8 cellular contexts compared by ENCODE assay signal in genomic region chr19:34171539-34171876, GRCh38. TPM values are rescaled to one million over a fixed set of nuclear protein-coding genes. Genes with fewer than 3 reads are reported as not detected.
A peak's percentile ranks its signal among the peaks of the same experiment; 100 is the strongest.
DNase-seq lines count a peak whose midpoint lies in the region; ATAC-seq and TF ChIP-seq lines count a peak whose summit lies in the region.

No MANE protein-coding gene starts in this region.

- DNase-seq in CD8-positive, alpha-beta T cell = no peak
- DNase-seq in activated naive CD4-positive, alpha-beta T cell treated with anti-CD3 and anti-CD28 coated beads for 36 hours = peak; percentile 82
- no peak for DNase-seq in hepatocyte (ENCODE audit: low spot score)
- peak in 3 of 4 experiments; percentile 26 to 39 (median 35) for DNase-seq in stimulated activated CD4-positive, alpha-beta T cell treated with anti-CD3 and anti-CD28 coated beads, Interleukin-1b, Interleukin-23, amount 100 ng/mL, for 24 hours (ENCODE audit: low read depth in 4 of 4, low spot score in 1 of 4)
- no peak for DNase-seq in NCI-H524 (lab: John Stamatoyannopoulos, UW)
- no peak for DNase-seq in epidermal melanocyte (ENCODE audit: insufficient read length, low spot score)

- H3K27me3 Mint-ChIP-seq in CD8-positive, alpha-beta T cell (ENCODE audit: low read depth) = no peaks in the 10 kb centered on the region
- H3K27me3 Mint-ChIP-seq in activated naive CD4-positive, alpha-beta T cell treated with anti-CD3 and anti-CD28 coated beads for 36 hours (ENCODE audit: low read depth) = no peaks in the 10 kb centered on the region

- no peaks in the 10 kb centered on the region for H3K9me3 Mint-ChIP-seq in CD8-positive, alpha-beta T cell
- no peaks in the 10 kb centered on the region for H3K9me3 Mint-ChIP-seq in activated naive CD4-positive, alpha-beta T cell treated with anti-CD3 and anti-CD28 coated beads for 36 hours

- peaks cover 21% of the 10 kb centered on the region for H3K36me3 Mint-ChIP-seq in CD8-positive, alpha-beta T cell
- peaks cover 19% of the 10 kb centered on the region for H3K36me3 Mint-ChIP-seq in activated naive CD4-positive, alpha-beta T cell treated with anti-CD3 and anti-CD28 coated beads for 36 hours (ENCODE audit: low read depth)

- intact Hi-C loops in CD8-positive, alpha-beta T cell (cut with DNase I, micrococcal nuclease) = loop anchor here in 1 of 2 experiments (5.0 kb wide), 3 partner anchors 101 to 506 kb away; partner anchors contain the start of genes SCGB2B2 and ZNF302
- intact Hi-C loops in activated naive CD4-positive, alpha-beta T cell treated with anti-CD3 and anti-CD28 coated beads for 36 hours (cut with micrococcal nuclease) = loop anchor here (1.0 to 5.0 kb wide), 7 partner anchors 47 to 1479 kb away; partner anchors contain the start of genes CEBPG, NUDT19, SCGB2B2 and ZNF302

- CTCF ChIA-PET in CD8-positive, alpha-beta T cell (lab: Charles Lee) = interaction anchor here (0.9 to 1.6 kb wide), 2 partner anchors 25 to 166 kb away, joined by 3 to 6 read pairs; no protein-coding TSS in a partner anchor
- CTCF ChIA-PET in activated naive CD4-positive, alpha-beta T cell treated with anti-CD3 and anti-CD28 coated beads for 36 hours (lab: Charles Lee) = interaction anchor here (0.6 to 1.0 kb wide), 3 partner anchors 35 to 136 kb away, joined by 3 to 4 read pairs (median 3); no protein-coding TSS in a partner anchor

- peak overlapping the region; percentile 92 for H3K4me2 ChIP-seq in hepatocyte

- peak overlapping the region; percentile 99 for H3K9ac ChIP-seq in HUES6 (ENCODE audit: low read length)

- WGBS in hepatocyte (ENCODE audit: low lambda C conversion rate, missing lambda C conversion rate) = 30% methylated on average over 9 of the region's 9 CpGs

- ATAC-seq in CD8-positive, alpha-beta T cell = peak; percentile 6
- ATAC-seq in GM19395 (IDR thresholded peaks at IDR 0.05; ENCODE audit: unreplicated experiment) = peak; percentile 35

- peaks cover 40% of the 10 kb centered on the region for H3K4me1 ChIP-seq in CD8-positive, alpha-beta T cell (ENCODE audit: insufficient read depth, low read length)
- peaks cover 11% of the 10 kb centered on the region for H3K4me1 ChIP-seq in HUES6 (ENCODE audit: control insufficient read depth, insufficient read depth, low read length)
- H3K4me1 ChIP-seq in hepatocyte (ENCODE audit: insufficient read depth) = peaks cover 46% of the 10 kb centered on the region

- H3K79me2 ChIP-seq in hepatocyte = peaks cover 52% of the 10 kb centered on the region

- H3K4me3 ChIP-seq in CD8-positive, alpha-beta T cell (ENCODE audit: low read depth, low read length) = peak overlapping the region; percentile 99
- H3K4me3 ChIP-seq in HUES6 (ENCODE audit: low read depth, low read length) (peak overlapping the region; percentile 100), hepatocyte (peak overlapping the region; percentile 63)

- POLR2A ChIA-PET in CD8-positive, alpha-beta T cell (lab: Charles Lee) = interaction anchor here (0.7 to 2.8 kb wide), 10 partner anchors 16 to 1261 kb away, joined by 3 to 13 read pairs (median 3); partner anchors contain the start of gene GPI

- peaks cover 41% of the 10 kb centered on the region for H3K4me1 Mint-ChIP-seq in CD8-positive, alpha-beta T cell (ENCODE audit: low read depth)
- peaks cover 33% of the 10 kb centered on the region for H3K4me1 Mint-ChIP-seq in activated naive CD4-positive, alpha-beta T cell treated with anti-CD3 and anti-CD28 coated beads for 36 hours (ENCODE audit: low read depth)

- TF ChIP-seq CTCF in CD8-positive, alpha-beta T cell (IDR thresholded peaks at IDR 0.05) = no peak
- no peak for TF ChIP-seq CTCF in hepatocyte (IDR thresholded peaks at IDR 0.05; ENCODE audit: poor library complexity)

- peak overlapping the region; percentile 99 for H3K27ac Mint-ChIP-seq in CD8-positive, alpha-beta T cell
- peak overlapping the region; percentile 99 for H3K27ac Mint-ChIP-seq in activated naive CD4-positive, alpha-beta T cell treated with anti-CD3 and anti-CD28 coated beads for 36 hours

- no peaks in the 10 kb centered on the region for H3K27me3 ChIP-seq in CD8-positive, alpha-beta T cell (ENCODE audit: insufficient read depth, low read length)
- H3K27me3 ChIP-seq in HUES6 (ENCODE audit: control insufficient read depth, insufficient read depth, low read length) (no peaks in the 10 kb centered on the region), hepatocyte (no peaks in the 10 kb centered on the region)

- peak overlapping the region; percentile 98 for H2AFZ ChIP-seq in hepatocyte

- no peaks in the 10 kb centered on the region for H3K9me3 ChIP-seq in CD8-positive, alpha-beta T cell (ENCODE audit: low read length)
- H3K9me3 ChIP-seq in HUES6 (ENCODE audit: control insufficient read depth, insufficient read depth, low read depth, low read length) (no peaks in the 10 kb centered on the region), hepatocyte (ENCODE audit: low read depth) (no peaks in the 10 kb centered on the region)

- peak overlapping the region; percentile 98 for H3K27ac ChIP-seq in CD8-positive, alpha-beta T cell (ENCODE audit: low read depth, low read length)
- peak overlapping the region; percentile 99 for H3K27ac ChIP-seq in HUES6 (ENCODE audit: low read depth, low read length)
- peak overlapping the region; percentile 100 for H3K27ac ChIP-seq in hepatocyte

- peaks cover 33% of the 10 kb centered on the region for H4K20me1 ChIP-seq in hepatocyte (ENCODE audit: insufficient read depth, poor library complexity, severe bottlenecking)

- H3K9me2 ChIP-seq in hepatocyte (replicated peaks; ENCODE audit: insufficient read depth) = no peaks in the 10 kb centered on the region

- peak overlapping the region; percentile 94 for H3K4me3 Mint-ChIP-seq in CD8-positive, alpha-beta T cell
- peak overlapping the region; percentile 96 for H3K4me3 Mint-ChIP-seq in activated naive CD4-positive, alpha-beta T cell treated with anti-CD3 and anti-CD28 coated beads for 36 hours

- no peaks in the 10 kb centered on the region for H3K36me3 ChIP-seq in CD8-positive, alpha-beta T cell (ENCODE audit: insufficient read depth, low read length)
- H3K36me3 ChIP-seq in HUES6 (ENCODE audit: control insufficient read depth, insufficient read depth, low read length) (peaks cover 10% of the 10 kb centered on the region; the same call in 1 of the 2 replicates), hepatocyte (replicated peaks; ENCODE audit: insufficient read depth, low read depth) (no peaks in the 10 kb centered on the region)

RNA-seq across cellular contexts. Expression of gene LSM14A, which starts 0.8 kb away (rescaled TPM):
- total RNA-seq in CD8-positive, alpha-beta T cell = 100 to 1,000 TPM; 233 to 246 TPM
- 100 to 1,000 TPM in 1 of 2 experiments, 10 to 100 TPM in 1; 87.9 to 102 TPM for total RNA-seq in activated naive CD4-positive, alpha-beta T cell treated with anti-CD3 and anti-CD28 coated beads for 36 hours
- total RNA-seq in hepatocyte = 81.0 and 96.5 TPM in 2 replicates
- 59.9 and 64.7 TPM in 2 replicates for polyA plus RNA-seq in hepatocyte

Comparison
In these comparisons a context has a peak if more than half of its experiments do, and no peak if none do; other contexts are left out.
1. DNase-seq: peak in activated naive CD4-positive, alpha-beta T cell treated with anti-CD3 and anti-CD28 coated beads for 36 hours (single experiment) and stimulated activated CD4-positive, alpha-beta T cell treated with anti-CD3 and anti-CD28 coated beads, Interleukin-1b, Interleukin-23, amount 100 ng/mL, for 24 hours (3 of 4); none in CD8-positive, alpha-beta T cell (0 of 7), hepatocyte (single experiment), NCI-H524 (0 of 2) and epidermal melanocyte (single experiment).
2. Peak in every context shown above with its lines, with median percentiles within 50 percentile points of each other: H3K27ac ChIP-seq and H3K4me3 ChIP-seq.